Comparison of ENCODE assay signal across 8 cellular contexts in genomic region chr17:64442550-64442971, GRCh38. TPM values are rescaled to one million over a fixed set of nuclear protein-coding genes. Genes with fewer than 3 reads are reported as not detected.
DNase-seq lines count a peak whose midpoint lies in the region; ATAC-seq, FAIRE-seq and TF ChIP-seq lines count a peak whose summit lies in the region.

No MANE protein-coding gene starts in this region.

- H3K4me3 ChIP-seq in right lobe of liver (no peak overlapping the region), upper lobe of right lung (no peak overlapping the region), kidney (ENCODE audit: low read length in 2 of 2) (no peak overlapping the region)

- H3K4me3 Mint-ChIP-seq in activated naive CD8-positive, alpha-beta T cell = peak overlapping the region; percentile 63
- no peak overlapping the region for H3K4me3 Mint-ChIP-seq in activated naive CD8-positive, alpha-beta T cell treated with anti-CD3 and anti-CD28 coated beads, Interleukin-2, amount 50 U/mL, for 24 hours
- peak overlapping the region; percentile 74 for H3K4me3 Mint-ChIP-seq in activated CD8-positive, alpha-beta T cell treated with anti-CD3 and anti-CD28 coated beads, Interleukin-2, amount 10 ng/mL, durations not matched to agents 7 days and 5 days

- H3K36me3 ChIP-seq in right lobe of liver = no peaks in the 10 kb centered on the region
- H3K36me3 ChIP-seq in upper lobe of right lung = no peaks in the 10 kb centered on the region
- H3K36me3 ChIP-seq in kidney (ENCODE audit: control insufficient read depth in 1 of 2, insufficient read depth in 2 of 2, low read length in 2 of 2) = no peaks in the 10 kb centered on the region

- peaks cover 7% of the 10 kb centered on the region for H3K36me3 Mint-ChIP-seq in activated naive CD8-positive, alpha-beta T cell
- H3K36me3 Mint-ChIP-seq in activated naive CD8-positive, alpha-beta T cell treated with anti-CD3 and anti-CD28 coated beads, Interleukin-2, amount 50 U/mL, for 24 hours (ENCODE audit: low read depth) = peaks cover 15% of the 10 kb centered on the region
- peaks cover 21% of the 10 kb centered on the region for H3K36me3 Mint-ChIP-seq in activated CD8-positive, alpha-beta T cell treated with anti-CD3 and anti-CD28 coated beads, Interleukin-2, amount 10 ng/mL, durations not matched to agents 7 days and 5 days (ENCODE audit: low read depth)

- no peak for ATAC-seq in activated naive CD8-positive, alpha-beta T cell treated with anti-CD3 and anti-CD28 coated beads, Interleukin-2, amount 50 U/mL, for 24 hours
- peak; percentile 47 for ATAC-seq in activated CD8-positive, alpha-beta T cell treated with anti-CD3 and anti-CD28 coated beads, Interleukin-2, amount 10 ng/mL, durations not matched to agents 7 days and 5 days
- ATAC-seq in right lobe of liver (peak; percentile 32 to 63 (median 52)), upper lobe of right lung (peak; percentile 55)

- no peak for TF ChIP-seq CTCF in right lobe of liver (IDR thresholded peaks at IDR 0.05)
- no peak for TF ChIP-seq CTCF in upper lobe of right lung (IDR thresholded peaks at IDR 0.05)
- TF ChIP-seq CTCF in kidney (IDR thresholded peaks at IDR 0.05; ENCODE audit: borderline replicate concordance, extremely low read depth, insufficient read depth) = no peak

- H3K9me3 Mint-ChIP-seq in activated naive CD8-positive, alpha-beta T cell (ENCODE audit: low read depth) = no peaks in the 10 kb centered on the region
- peaks cover 16% of the 10 kb centered on the region for H3K9me3 Mint-ChIP-seq in activated naive CD8-positive, alpha-beta T cell treated with anti-CD3 and anti-CD28 coated beads, Interleukin-2, amount 50 U/mL, for 24 hours
- H3K9me3 Mint-ChIP-seq in activated CD8-positive, alpha-beta T cell treated with anti-CD3 and anti-CD28 coated beads, Interleukin-2, amount 10 ng/mL, durations not matched to agents 7 days and 5 days (ENCODE audit: insufficient read depth) = peaks cover 21% of the 10 kb centered on the region

- H3K27me3 Mint-ChIP-seq in activated naive CD8-positive, alpha-beta T cell = no peaks in the 10 kb centered on the region
- H3K27me3 Mint-ChIP-seq in activated naive CD8-positive, alpha-beta T cell treated with anti-CD3 and anti-CD28 coated beads, Interleukin-2, amount 50 U/mL, for 24 hours = no peaks in the 10 kb centered on the region
- H3K27me3 Mint-ChIP-seq in activated CD8-positive, alpha-beta T cell treated with anti-CD3 and anti-CD28 coated beads, Interleukin-2, amount 10 ng/mL, durations not matched to agents 7 days and 5 days (ENCODE audit: low read depth) = no peaks in the 10 kb centered on the region

- CTCF ChIA-PET in activated CD8-positive, alpha-beta T cell treated with anti-CD3 and anti-CD28 coated beads, Interleukin-2, amount 10 ng/mL, durations not matched to agents 7 days and 5 days (lab: Charles Lee) = interaction anchor here (0.9 to 1.7 kb wide), 5 partner anchors 20 to 55 kb away, joined by 3 to 5 read pairs (median 4); partner anchors contain the start of gene POLG2

- FAIRE-seq in kidney (lab: Jason Lieb, UNC) = no peak

- intact Hi-C loops in right lobe of liver (cut with DNase I) (no loop called here), upper lobe of right lung (cut with DNase I) (no loop called here), kidney (cut with DNase I) (no loop called here)

- POLR2A ChIA-PET in activated CD8-positive, alpha-beta T cell treated with anti-CD3 and anti-CD28 coated beads, Interleukin-2, amount 10 ng/mL, durations not matched to agents 7 days and 5 days (lab: Charles Lee) = no interaction called here

- DNase-seq in activated naive CD8-positive, alpha-beta T cell treated with anti-CD3 and anti-CD28 coated beads, Interleukin-2, amount 50 U/mL, for 24 hours = no peak
- DNase-seq in activated CD8-positive, alpha-beta T cell treated with anti-CD3 and anti-CD28 coated beads, Interleukin-2, amount 10 ng/mL, durations not matched to agents 7 days and 5 days = no peak
- peak in 1 of 3 donors; percentile 56 for DNase-seq in right lobe of liver
- DNase-seq in upper lobe of right lung = no peak
- DNase-seq in NCI-H345 (lab: John Stamatoyannopoulos, UW) = no peak
- no peak for DNase-seq in kidney
- DNase-seq in islet precursor cell = no peak

- peaks cover 22% of the 10 kb centered on the region for H3K4me1 Mint-ChIP-seq in activated naive CD8-positive, alpha-beta T cell (ENCODE audit: low read depth)
- H3K4me1 Mint-ChIP-seq in activated naive CD8-positive, alpha-beta T cell treated with anti-CD3 and anti-CD28 coated beads, Interleukin-2, amount 50 U/mL, for 24 hours = peaks cover 21% of the 10 kb centered on the region
- H3K4me1 Mint-ChIP-seq in activated CD8-positive, alpha-beta T cell treated with anti-CD3 and anti-CD28 coated beads, Interleukin-2, amount 10 ng/mL, durations not matched to agents 7 days and 5 days (ENCODE audit: low read depth) = peaks cover 35% of the 10 kb centered on the region

- no peak overlapping the region for H3K9ac ChIP-seq in kidney (ENCODE audit: low read length in 2 of 2)

- H3K27me3 ChIP-seq in right lobe of liver (no peaks in the 10 kb centered on the region), upper lobe of right lung (no peaks in the 10 kb centered on the region)

- H3K27ac Mint-ChIP-seq in activated naive CD8-positive, alpha-beta T cell = peak overlapping the region; percentile 11
- no peak overlapping the region for H3K27ac Mint-ChIP-seq in activated naive CD8-positive, alpha-beta T cell treated with anti-CD3 and anti-CD28 coated beads, Interleukin-2, amount 50 U/mL, for 24 hours
- peak overlapping the region; percentile 92 for H3K27ac Mint-ChIP-seq in activated CD8-positive, alpha-beta T cell treated with anti-CD3 and anti-CD28 coated beads, Interleukin-2, amount 10 ng/mL, durations not matched to agents 7 days and 5 days

- H3K9me3 ChIP-seq in right lobe of liver = peaks cover 0 to 8% (median under 1%) of the 10 kb centered on the region in 4 donors
- peaks cover 4% of the 10 kb centered on the region for H3K9me3 ChIP-seq in upper lobe of right lung
- peaks cover 0 to 11% of the 10 kb centered on the region in 2 donors for H3K9me3 ChIP-seq in kidney (ENCODE audit: control insufficient read depth in 1 of 2, low read length in 2 of 2)

- H3K27ac ChIP-seq in right lobe of liver (peak overlapping the region in 2 of 3 donors; percentile 34 to 47), upper lobe of right lung (peak overlapping the region; percentile 55), kidney (ENCODE audit: low read depth in 2 of 2, low read length in 2 of 2) (peak overlapping the region in 1 of 2 donors; percentile 20)

- 65% methylated on average over 2 of the region's 3 CpGs for WGBS in right lobe of liver (ENCODE audit: insufficient coverage, low coverage, low lambda C conversion rate, missing lambda C conversion rate)

- no peak for TF ChIP-seq POLR2A in right lobe of liver (IDR thresholded peaks at IDR 0.05)

- H3K4me1 ChIP-seq in right lobe of liver (no peaks in the 10 kb centered on the region), upper lobe of right lung (peaks cover 2% of the 10 kb centered on the region), kidney (ENCODE audit: control insufficient read depth in 1 of 2, insufficient read depth in 1 of 2, low read depth in 1 of 2, low read length in 2 of 2) (no peaks in the 10 kb centered on the region)

RNA-seq across cellular contexts. Expression of gene MILR1, which starts 6.4 kb away (rescaled TPM):
- 1 to 10 TPM; 1.7 to 2.3 TPM for total RNA-seq in activated CD8-positive, alpha-beta T cell treated with anti-CD3 and anti-CD28 coated beads, Interleukin-2, amount 10 ng/mL, durations not matched to agents 7 days and 5 days
- total RNA-seq in right lobe of liver = 1 to 10 TPM in 4 of 6 experiments, under 1 TPM in 2; 0.57 to 3.0 (median 1.9) TPM
- 17.9 TPM for total RNA-seq in upper lobe of right lung
- total RNA-seq in kidney = 17.8 TPM
- 2.2 TPM for polyA plus RNA-seq in kidney (ENCODE audit: insufficient read depth, low read depth, low replicate concordance)

RNA-seq across cellular contexts. Expression of gene PECAM1, which starts 51.9 kb away (rescaled TPM):
- 100 to 1,000 TPM; 188 to 197 TPM for total RNA-seq in activated CD8-positive, alpha-beta T cell treated with anti-CD3 and anti-CD28 coated beads, Interleukin-2, amount 10 ng/mL, durations not matched to agents 7 days and 5 days
- total RNA-seq in right lobe of liver = 10 to 100 TPM; 15.9 to 32.9 (median 19.1) TPM
- 631 TPM for total RNA-seq in upper lobe of right lung
- total RNA-seq in kidney = 321 TPM
- 44.3 TPM for polyA plus RNA-seq in kidney (ENCODE audit: insufficient read depth, low read depth, low replicate concordance)

RNA-seq across cellular contexts. Expression of gene POLG2, which starts 54.3 kb away (rescaled TPM):
- total RNA-seq in activated CD8-positive, alpha-beta T cell treated with anti-CD3 and anti-CD28 coated beads, Interleukin-2, amount 10 ng/mL, durations not matched to agents 7 days and 5 days = 10 to 100 TPM; 31.3 to 33.7 TPM
- 1 to 10 TPM; 2.9 to 9.2 (median 5.5) TPM for total RNA-seq in right lobe of liver
- total RNA-seq in upper lobe of right lung = 12.6 TPM
- total RNA-seq in kidney = 18.4 TPM
- polyA plus RNA-seq in kidney (ENCODE audit: insufficient read depth, low read depth, low replicate concordance) = 9.0 TPM
